ENCODE assay signal across 18 cellular contexts in genomic region chr7:127666602-127667001, GRCh38. TPM values are rescaled to one million over a fixed set of nuclear protein-coding genes. Genes with fewer than 3 reads are reported as not detected.
DNase-seq lines count a peak whose midpoint lies in the region; ATAC-seq and TF ChIP-seq lines count a peak whose summit lies in the region.
"Had no signal": no experiment of that assay in that cellular context is flagged by ENCODE, and none has a peak within 500 bp of the region (broad histone marks: within the 10 kb centered on the region; RNA-seq: fewer than 3 reads in every experiment).

No MANE protein-coding gene starts in this region.

- TF ChIP-seq CTCF in GM23338 (conservative IDR thresholded peaks at IDR 0.05; ENCODE audit: low read depth in 2 of 2) (no peak), VCaP (conservative IDR thresholded peaks at IDR 0.05) (no peak)

- DNase-seq in GM23338 (ENCODE audit: low spot score) (no peak), Right ventricle myocardium inferior (ENCODE audit: missing footprints) (no peak), cerebellum (ENCODE audit: low spot score) (no peak), NOMO-1 (lab: John Stamatoyannopoulos, UW; ENCODE audit: unreplicated experiment in 2 of 2) (no peak)
- DNase-seq: activated CD8-positive, alpha-beta memory T cell treated with anti-CD3 and anti-CD28 coated beads, Interleukin-2, amount 10 ng/mL, durations not matched to agents 7 days and 5 days; central memory CD4-positive, alpha-beta T cell; DND-41; immature natural killer cell; occipital lobe; stimulated activated naive CD4-positive, alpha-beta T cell treated with Interleukin-2 at 50 U/mL for 16 hours had no signal

- no peak overlapping the region for H3K27ac Mint-ChIP-seq in GM23338
- H3K27ac Mint-ChIP-seq: activated CD8-positive, alpha-beta memory T cell treated with anti-CD3 and anti-CD28 coated beads, Interleukin-2, amount 10 ng/mL, durations not matched to agents 7 days and 5 days; mesothelial cell of epicardium had no signal

- H3K4me3 Mint-ChIP-seq in GM23338: no peak overlapping the region; the same call in 2 of the 3 replicates
- H3K4me3 Mint-ChIP-seq: activated CD8-positive, alpha-beta memory T cell treated with anti-CD3 and anti-CD28 coated beads, Interleukin-2, amount 10 ng/mL, durations not matched to agents 7 days and 5 days; immature natural killer cell; mesothelial cell of epicardium had no signal

- H3F3A ChIP-seq in GM23338 (replicated peaks; ENCODE audit: low read depth): peaks cover 3% of the 10 kb centered on the region; the same call in 1 of the 2 replicates

- H3K79me2 ChIP-seq in ACC112 (ENCODE audit: control insufficient read depth, insufficient read depth, low read length, unreplicated experiment) (peaks cover 91% of the 10 kb centered on the region), GM23338 (replicated peaks; ENCODE audit: insufficient read depth) (peaks cover 100% of the 10 kb centered on the region)

- no peak overlapping the region for H3K9ac ChIP-seq in iPS-18a (ENCODE audit: low read length)
- H3K9ac ChIP-seq: KMS-11 had no signal

- no peaks in the 10 kb centered on the region for H3K9me3 Mint-ChIP-seq in GM23338
- H3K9me3 Mint-ChIP-seq: immature natural killer cell, mesothelial cell of epicardium had no signal

- no peak overlapping the region for H2AFZ ChIP-seq in ACC112 (ENCODE audit: low read length, unreplicated experiment)
- H2AFZ ChIP-seq in GM23338: no peak overlapping the region

- H3K27ac ChIP-seq in ACC112 (ENCODE audit: low read depth, low read length): peak overlapping the region; percentile 84
- H3K27ac ChIP-seq in GM23338 (ENCODE audit: low read depth): no peak overlapping the region
- peak overlapping the region; percentile 99 for H3K27ac ChIP-seq in VCaP
- H3K27ac ChIP-seq in iPS-18a (ENCODE audit: low read length): no peak overlapping the region
- H3K27ac ChIP-seq: KMS-11, vagina had no signal

- H3K36me3 Mint-ChIP-seq in GM23338 (ENCODE audit: low read depth): peaks cover 26% of the 10 kb centered on the region

- ATAC-seq in GM23338 (no peak), HG03571 (IDR thresholded peaks at IDR 0.05; ENCODE audit: unreplicated experiment) (no peak), Right ventricle myocardium inferior (no peak)
- ATAC-seq: activated CD8-positive, alpha-beta memory T cell treated with anti-CD3 and anti-CD28 coated beads, Interleukin-2, amount 10 ng/mL, durations not matched to agents 7 days and 5 days had no signal

- H3K36me3 ChIP-seq in ACC112 (ENCODE audit: insufficient read depth, low read length) (no peaks in the 10 kb centered on the region), GM23338 (ENCODE audit: insufficient read depth) (no peaks in the 10 kb centered on the region; the same call in 1 of the 2 replicates), iPS-18a (ENCODE audit: control insufficient read depth, low read depth, low read length) (no peaks in the 10 kb centered on the region)
- H3K36me3 ChIP-seq: vagina had no signal

- intact Hi-C loops in Right ventricle myocardium inferior (cut with DNase I): no loop called here

- peaks cover 61% of the 10 kb centered on the region for H4K20me1 ChIP-seq in GM23338 (replicated peaks; ENCODE audit: insufficient read depth)

- no peaks in the 10 kb centered on the region for H3K9me2 ChIP-seq in GM23338 (ENCODE audit: insufficient read depth)

- H3K4me2 ChIP-seq in GM23338: 0 out of 2 replicates have a peak overlapping the region, but pooled peaks have one; percentile 70
- H3K4me2 ChIP-seq: KMS-11 had no signal

- H3K9me3 ChIP-seq in iPS-18a (ENCODE audit: control insufficient read depth, low read depth, low read length): no peaks in the 10 kb centered on the region
- H3K9me3 ChIP-seq: vagina had no signal

- peak overlapping the region; percentile 3; the same call in 1 of the 2 replicates for H3K4me3 ChIP-seq in ACC112 (ENCODE audit: low read depth, low read length)
- H3K4me3 ChIP-seq in GM23338: peak overlapping the region; percentile 15; the same call in 1 of the 2 replicates
- peak overlapping the region; percentile 39 for H3K4me3 ChIP-seq in iPS-18a (ENCODE audit: low read length)
- H3K4me3 ChIP-seq: vagina had no signal

- H3K4me1 ChIP-seq in ACC112 (ENCODE audit: control insufficient read depth, insufficient read depth, low read length, unreplicated experiment) (peaks cover 39% of the 10 kb centered on the region), GM23338 (ENCODE audit: insufficient read depth) (peaks cover 62% of the 10 kb centered on the region), iPS-18a (ENCODE audit: control insufficient read depth, low read depth, low read length) (peaks cover 24% of the 10 kb centered on the region)

- peaks cover 7% of the 10 kb centered on the region for H3K27me3 Mint-ChIP-seq in GM23338 (ENCODE audit: insufficient read depth, low read depth, poor library complexity)
- H3K27me3 Mint-ChIP-seq: activated CD8-positive, alpha-beta memory T cell treated with anti-CD3 and anti-CD28 coated beads, Interleukin-2, amount 10 ng/mL, durations not matched to agents 7 days and 5 days had no signal

- peaks cover 55% of the 10 kb centered on the region for H3K4me1 Mint-ChIP-seq in GM23338

- no peaks in the 10 kb centered on the region for H3K27me3 ChIP-seq in ACC112 (ENCODE audit: insufficient read depth, low read length)
- H3K27me3 ChIP-seq in GM23338 (ENCODE audit: insufficient read depth): no peaks in the 10 kb centered on the region
- H3K27me3 ChIP-seq in iPS-18a (ENCODE audit: control insufficient read depth, insufficient read depth, low read length): no peaks in the 10 kb centered on the region
- H3K27me3 ChIP-seq: vagina had no signal

TF ChIP-seq in GM23338, 12 proteins besides CTCF, POLR2A, EP300 and RAD21 (continues in another document):
- TF ChIP-seq EZH2phosphoT487 (IDR thresholded peaks at IDR 0.05; ENCODE audit: unreplicated experiment) (no peak), NANOG (IDR thresholded peaks at IDR 0.05; ENCODE audit: borderline replicate concordance) (no peak), ZNF114 (CRISPR knock-in tag; IDR thresholded peaks at IDR 0.05) (no peak), ZNF331 (CRISPR knock-in tag; IDR thresholded peaks at IDR 0.05; ENCODE audit: low read depth) (no peak), STAT1 (IDR thresholded peaks at IDR 0.05; ENCODE audit: unreplicated experiment) (no peak)
- TF ChIP-seq, protein P1, sequence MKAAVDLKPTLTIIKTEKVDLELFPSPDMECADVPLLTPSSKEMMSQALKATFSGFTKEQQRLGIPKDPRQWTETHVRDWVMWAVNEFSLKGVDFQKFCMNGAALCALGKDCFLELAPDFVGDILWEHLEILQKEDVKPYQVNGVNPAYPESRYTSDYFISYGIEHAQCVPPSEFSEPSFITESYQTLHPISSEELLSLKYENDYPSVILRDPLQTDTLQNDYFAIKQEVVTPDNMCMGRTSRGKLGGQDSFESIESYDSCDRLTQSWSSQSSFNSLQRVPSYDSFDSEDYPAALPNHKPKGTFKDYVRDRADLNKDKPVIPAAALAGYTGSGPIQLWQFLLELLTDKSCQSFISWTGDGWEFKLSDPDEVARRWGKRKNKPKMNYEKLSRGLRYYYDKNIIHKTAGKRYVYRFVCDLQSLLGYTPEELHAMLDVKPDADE (IDR thresholded peaks at IDR 0.05): no peak

RNA-seq across cellular contexts. Expression of gene SND1, which starts 14.6 kb away (rescaled TPM):
- 236 and 254 TPM in 2 replicates for total RNA-seq in GM23338 (2014; rRNA removed; shearing (Covaris generic))
- 107 and 112 TPM in 2 replicates for polyA plus RNA-seq in GM23338 (2016; fragmentation: Nextera tagmentation; extraction: Ambion mirVana)
- total RNA-seq in Right ventricle myocardium inferior: 85.0 TPM
- 62.8 TPM for total RNA-seq in cerebellum

RNA-seq across cellular contexts. Expression of gene PAX4, which starts 48.7 kb away (rescaled TPM):
- total RNA-seq in GM23338 (2014; rRNA removed; shearing (Covaris generic)): not detected in 2 replicates
- not detected in 2 replicates for polyA plus RNA-seq in GM23338 (2016; fragmentation: Nextera tagmentation; extraction: Ambion mirVana)
- total RNA-seq in Right ventricle myocardium inferior (not detected), cerebellum (not detected)
- total RNA-seq: activated CD8-positive, alpha-beta memory T cell treated with anti-CD3 and anti-CD28 coated beads, Interleukin-2, amount 10 ng/mL, durations not matched to agents 7 days and 5 days; mesothelial cell of epicardium; occipital lobe; vagina had no signal
- polyA plus RNA-seq: BJ, immature natural killer cell had no signal

Comparison
In these comparisons a context has a peak if more than half of its experiments do, and no peak if none do; other contexts are left out.
1. H3K27ac ChIP-seq: peak in ACC112 (single experiment) and VCaP (single experiment); none in GM23338 (single experiment) and iPS-18a (single experiment).
2. Peak in every context shown above with its lines, with median percentiles within 50 percentile points of each other: H3K4me3 ChIP-seq.